In the genomic region with DNA sequence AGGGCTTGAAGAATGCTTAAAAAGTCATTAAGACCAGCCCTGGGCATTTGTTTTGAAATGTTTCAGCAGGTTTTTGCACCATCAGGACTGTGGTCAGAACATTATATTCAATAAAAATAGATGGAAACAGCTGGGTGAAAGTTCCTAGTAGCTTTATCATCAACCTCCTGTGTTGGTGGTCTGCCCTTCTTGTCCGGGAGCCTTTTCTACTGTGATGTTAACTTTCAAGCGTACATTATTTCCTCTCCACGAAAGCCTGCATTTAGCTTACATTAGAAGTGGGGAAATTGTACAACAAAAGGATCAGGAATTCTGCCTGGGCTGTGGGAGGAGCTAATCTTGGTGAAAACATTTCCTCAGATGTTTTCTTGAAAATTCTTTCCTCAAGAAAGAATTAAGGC, we compare ENCODE assay signal across 23 cellular contexts.
DNase-seq lines count a peak whose midpoint lies in the region; ATAC-seq and TF ChIP-seq lines count a peak whose summit lies in the region.
"Had no signal": no experiment of that assay in that cellular context is flagged by ENCODE, and none has a peak within 500 bp of the region (broad histone marks: within the 10 kb centered on the region; RNA-seq: fewer than 3 reads in every experiment).

No MANE protein-coding gene starts in this region.

- H3K4me3 ChIP-seq in mesenchymal stem cell (ENCODE audit: insufficient read depth in 1 of 2, low read depth in 1 of 2, low read length in 2 of 2) (no peak overlapping the region), subcutaneous abdominal adipose tissue (ENCODE audit: low read depth in 1 of 5, low read length in 5 of 5) (no peak overlapping the region)
- H3K4me3 ChIP-seq: gastrocnemius medialis, mucosa of descending colon, right lobe of liver, upper lobe of left lung had no signal

- no peaks in the 10 kb centered on the region for H3K9me3 Mint-ChIP-seq in chondrocyte (ENCODE audit: low read depth)
- H3K9me3 Mint-ChIP-seq: activated CD4-positive, alpha-beta T cell treated with anti-CD3 and anti-CD28 coated beads, Interleukin-2, amount 10 ng/mL, durations not matched to agents 7 days and 5 days had no signal

- H4K91ac ChIP-seq in mesenchymal stem cell (ENCODE audit: low read length): no peak overlapping the region

- no peak overlapping the region for H3K14ac ChIP-seq in mesenchymal stem cell (ENCODE audit: low read length in 2 of 2)

- peak overlapping the region; percentile 67 for H3K27ac Mint-ChIP-seq in chondrocyte (ENCODE audit: unreplicated experiment)
- H3K27ac Mint-ChIP-seq: activated CD4-positive, alpha-beta T cell treated with anti-CD3 and anti-CD28 coated beads, Interleukin-2, amount 10 ng/mL, durations not matched to agents 7 days and 5 days had no signal

- H3K27me3 Mint-ChIP-seq in chondrocyte (ENCODE audit: low read depth): no peaks in the 10 kb centered on the region

- H3K4ac ChIP-seq in mesenchymal stem cell (ENCODE audit: low read depth in 1 of 2, low read length in 2 of 2): no peak overlapping the region

- H3K36me3 Mint-ChIP-seq in chondrocyte (ENCODE audit: low read depth): peaks cover 22% of the 10 kb centered on the region

- H3K79me1 ChIP-seq in mesenchymal stem cell (replicated peaks; ENCODE audit: low read length, poor library complexity, severe bottlenecking): no peaks in the 10 kb centered on the region

- H3K4me1 ChIP-seq in mesenchymal stem cell (ENCODE audit: control insufficient read depth, insufficient read depth, low read depth, low read length): peaks cover 7% of the 10 kb centered on the region
- peaks cover 0 to 10% (median 6%) of the 10 kb centered on the region in 5 donors for H3K4me1 ChIP-seq in subcutaneous abdominal adipose tissue (ENCODE audit: control insufficient read depth in 5 of 5, insufficient read depth in 5 of 5, low read length in 5 of 5)
- H3K4me1 ChIP-seq: gastrocnemius medialis, upper lobe of left lung had no signal

- no peak overlapping the region for H3K18ac ChIP-seq in mesenchymal stem cell (ENCODE audit: low read depth in 1 of 2, low read length in 2 of 2)

- H3K27me3 ChIP-seq in mesenchymal stem cell (ENCODE audit: control insufficient read depth in 1 of 2, insufficient read depth in 1 of 2, low read length in 2 of 2) (no peaks in the 10 kb centered on the region), subcutaneous abdominal adipose tissue (ENCODE audit: control insufficient read depth in 5 of 5, insufficient read depth in 4 of 5, low read length in 5 of 5) (no peaks in the 10 kb centered on the region)
- H3K27me3 ChIP-seq: gastrocnemius medialis, right lobe of liver, upper lobe of left lung had no signal

- H2BK15ac ChIP-seq in mesenchymal stem cell (ENCODE audit: low read depth, poor library complexity, severe bottlenecking): no peak overlapping the region

- 95% methylated on average over 2 of the region's 3 CpGs for WGBS in mesenchymal stem cell

- ATAC-seq in GM21717 (IDR thresholded peaks at IDR 0.05; ENCODE audit: unreplicated experiment) (no peak), HG03571 (IDR thresholded peaks at IDR 0.05; ENCODE audit: unreplicated experiment) (no peak)
- ATAC-seq: gastrocnemius medialis, mucosa of descending colon, right lobe of liver had no signal

- no peak overlapping the region for H3K27ac ChIP-seq in mesenchymal stem cell (ENCODE audit: low read length, poor library complexity, severe bottlenecking)
- peak overlapping the region; percentile 59 for H3K27ac ChIP-seq in subcutaneous abdominal adipose tissue (ENCODE audit: low read depth, low read length)
- H3K27ac ChIP-seq: KMS-11, right lobe of liver, upper lobe of left lung had no signal

- no peak overlapping the region for H4K8ac ChIP-seq in mesenchymal stem cell (ENCODE audit: low read length)

- no peak for TF ChIP-seq CTCF in chondrocyte (IDR thresholded peaks at IDR 0.05)

- no peak overlapping the region for H2AK5ac ChIP-seq in mesenchymal stem cell (ENCODE audit: low read length, severe bottlenecking)

- H3K4me3 Mint-ChIP-seq in chondrocyte (ENCODE audit: unreplicated experiment): no peak overlapping the region
- H3K4me3 Mint-ChIP-seq: activated CD4-positive, alpha-beta T cell treated with anti-CD3 and anti-CD28 coated beads, Interleukin-2, amount 10 ng/mL, durations not matched to agents 7 days and 5 days had no signal

- H2BK5ac ChIP-seq in mesenchymal stem cell (ENCODE audit: low read depth, low read length, poor library complexity, severe bottlenecking): no peak overlapping the region

- H2AFZ ChIP-seq in mesenchymal stem cell (ENCODE audit: low read depth, low read length): no peak overlapping the region

- peaks cover 15% of the 10 kb centered on the region for H3K4me1 Mint-ChIP-seq in chondrocyte (ENCODE audit: low read depth)
- H3K4me1 Mint-ChIP-seq: activated CD4-positive, alpha-beta T cell treated with anti-CD3 and anti-CD28 coated beads, Interleukin-2, amount 10 ng/mL, durations not matched to agents 7 days and 5 days had no signal

- DNase-seq in NCI-H226 (peak; percentile 21), chondrocyte (ENCODE audit: low spot score) (no peak), mesenchymal stem cell (peak; percentile 16), activated gamma-delta T cell (lab: John Stamatoyannopoulos, UW) (no peak)
- DNase-seq in activated CD8-positive, alpha-beta memory T cell treated with anti-CD3 and anti-CD28 coated beads for 24 hours: no peak
- DNase-seq: activated CD4-positive, alpha-beta T cell treated with anti-CD3 and anti-CD28 coated beads, Interleukin-2, amount 10 ng/mL, durations not matched to agents 7 days and 5 days; activated CD8-positive, alpha-beta memory T cell treated with anti-CD3 and anti-CD28 coated beads, Interleukin-2, amount 50 U/mL, for 4 hours; activated effector memory CD4-positive, alpha-beta T cell treated with Interleukin-2 at 50 U/mL for 16 hours; Calu3; gastrocnemius medialis; GOT3; mucosa of descending colon; NCI-H1048; NCI-H2029 treated with DMSO at 0.1 percent for 48 hours; right lobe of liver; RPMI8226; stimulated activated CD4-positive, alpha-beta T cell treated with anti-CD3 and anti-CD28 coated beads, Interleukin-1b, Interleukin-23, amount 100 ng/mL, for 48 hours; stimulated activated naive CD4-positive, alpha-beta T cell treated with Interleukin-2 at 50 U/mL for 16 hours; upper lobe of left lung had no signal

- no peak overlapping the region for H2BK12ac ChIP-seq in mesenchymal stem cell (ENCODE audit: low read length in 2 of 2)

- H3K9ac ChIP-seq in mesenchymal stem cell (ENCODE audit: low read length) (peak overlapping the region; percentile 5), subcutaneous abdominal adipose tissue (ENCODE audit: low read length in 5 of 5) (no peak overlapping the region)
- H3K9ac ChIP-seq: KMS-11 had no signal

- H3K23ac ChIP-seq in mesenchymal stem cell (ENCODE audit: low read length in 2 of 2): no peak overlapping the region

- H3K9me3 ChIP-seq in mesenchymal stem cell (ENCODE audit: control insufficient read depth, low read length): no peaks in the 10 kb centered on the region
- H3K9me3 ChIP-seq in subcutaneous abdominal adipose tissue (ENCODE audit: control insufficient read depth in 5 of 5, low read length in 5 of 5): no peaks in the 10 kb centered on the region
- H3K9me3 ChIP-seq: gastrocnemius medialis, mucosa of descending colon, right lobe of liver, upper lobe of left lung had no signal

- no peak overlapping the region for H2BK120ac ChIP-seq in mesenchymal stem cell (ENCODE audit: low read depth, low read length)

- no peak overlapping the region for H3K4me2 ChIP-seq in mesenchymal stem cell (ENCODE audit: low read length, poor library complexity, severe bottlenecking)
- H3K4me2 ChIP-seq: KMS-11 had no signal

- H3K36me3 ChIP-seq in mesenchymal stem cell (ENCODE audit: control insufficient read depth in 1 of 2, insufficient read depth in 2 of 2, low read depth in 1 of 2, low read length in 2 of 2) (peaks cover 0 to 94% of the 10 kb centered on the region in 2 experiments), subcutaneous abdominal adipose tissue (ENCODE audit: control insufficient read depth in 5 of 5, insufficient read depth in 5 of 5, low read length in 5 of 5) (peaks cover 46 to 88% (median 77%) of the 10 kb centered on the region in 5 donors)
- H3K36me3 ChIP-seq: gastrocnemius medialis, right lobe of liver had no signal

Comparison
In these comparisons a context has a peak if more than half of its experiments do, and no peak if none do; other contexts are left out.
1. DNase-seq: peak in NCI-H226 (single experiment) and mesenchymal stem cell (single experiment); none in chondrocyte (single experiment), activated CD8-positive, alpha-beta memory T cell treated with anti-CD3 and anti-CD28 coated beads for 24 hours (single experiment) and activated gamma-delta T cell (single experiment).